ENCODE assay signal across 13 cellular contexts in the genomic region with DNA sequence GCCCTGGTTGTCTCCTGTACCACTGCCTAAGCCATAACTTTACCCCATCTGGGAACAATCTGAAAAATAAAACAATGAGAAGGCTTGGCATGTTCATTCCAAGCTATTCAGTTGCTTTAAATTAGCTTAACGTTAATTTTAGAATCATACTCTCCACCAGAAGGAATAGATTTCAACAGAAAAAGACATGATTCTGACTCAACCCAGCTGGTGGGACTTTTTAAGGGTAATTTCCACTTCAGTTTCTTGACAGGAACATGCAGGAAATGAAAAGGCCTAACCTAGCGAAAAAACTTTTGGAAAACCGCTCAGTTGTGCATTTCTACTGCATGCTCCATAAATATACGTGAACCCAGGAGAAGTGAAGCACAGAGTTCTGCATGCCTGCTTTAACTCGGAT. TPM values are rescaled to one million over a fixed set of nuclear protein-coding genes. Genes with fewer than 3 reads are reported as not detected.
DNase-seq lines count a peak whose midpoint lies in the region; ATAC-seq and TF ChIP-seq lines count a peak whose summit lies in the region.
"Had no signal": no experiment of that assay in that cellular context is flagged by ENCODE, and none has a peak within 500 bp of the region (broad histone marks: within the 10 kb centered on the region; RNA-seq: fewer than 3 reads in every experiment).

No MANE protein-coding gene starts in this region.

- ATAC-seq in CD8-positive, alpha-beta T cell, result no peak
- ATAC-seq in activated T-helper 17 cell treated with anti-CD3 and anti-CD28 coated beads, Interleukin-2, amount 50 U/mL, for 72 hours (replicated peaks), result no peak
- ATAC-seq in memory B cell (ENCODE audit: low read depth) (no peak), GM18517 (IDR thresholded peaks at IDR 0.05; ENCODE audit: unreplicated experiment) (no peak), GM18870 (IDR thresholded peaks at IDR 0.05; ENCODE audit: unreplicated experiment) (no peak)
- ATAC-seq: pancreas had no signal

- H3K4me1 ChIP-seq in CD8-positive, alpha-beta T cell (ENCODE audit: insufficient read depth, low read length), result peaks cover 42% of the 10 kb centered on the region

- no peak overlapping the region for H3K4me3 Mint-ChIP-seq in CD8-positive, alpha-beta T cell
- H3K4me3 Mint-ChIP-seq in activated T-helper 17 cell treated with anti-CD3 and anti-CD28 coated beads, Interleukin-2, amount 50 U/mL, for 72 hours, result peak overlapping the region; percentile 82
- H3K4me3 Mint-ChIP-seq in memory B cell, result no peak overlapping the region

- intact Hi-C loops in CD8-positive, alpha-beta T cell (cut with DNase I, micrococcal nuclease), result no loop called here

- no peaks in the 10 kb centered on the region for H3K9me3 ChIP-seq in CD8-positive, alpha-beta T cell (ENCODE audit: low read length)
- H3K9me3 ChIP-seq: pancreas had no signal

- H3K4me1 Mint-ChIP-seq in CD8-positive, alpha-beta T cell (ENCODE audit: low read depth), result peaks cover 53% of the 10 kb centered on the region
- H3K4me1 Mint-ChIP-seq in activated T-helper 17 cell treated with anti-CD3 and anti-CD28 coated beads, Interleukin-2, amount 50 U/mL, for 72 hours, result peaks cover 48% of the 10 kb centered on the region
- peaks cover 20% of the 10 kb centered on the region for H3K4me1 Mint-ChIP-seq in memory B cell

- no peak for TF ChIP-seq CTCF in AG09309 (IDR thresholded peaks at IDR 0.05; ENCODE audit: control insufficient read depth, insufficient read depth, low read depth, low read length, missing control alignments)
- no peak for TF ChIP-seq CTCF in CD8-positive, alpha-beta T cell (IDR thresholded peaks at IDR 0.05)

- H3K27ac Mint-ChIP-seq in CD8-positive, alpha-beta T cell, result peak overlapping the region; percentile 23
- H3K27ac Mint-ChIP-seq in activated T-helper 17 cell treated with anti-CD3 and anti-CD28 coated beads, Interleukin-2, amount 50 U/mL, for 72 hours, result peak overlapping the region; percentile 85
- H3K27ac Mint-ChIP-seq in memory B cell, result peak overlapping the region; percentile 41

- POLR2A ChIA-PET in CD8-positive, alpha-beta T cell (lab: Charles Lee), result interaction anchor here (0.6 to 1.7 kb wide), 4 partner anchors 7 to 60 kb away, joined by 3 to 5 read pairs (median 4); a partner anchor contains a TSS

- H3K36me3 ChIP-seq in CD8-positive, alpha-beta T cell (ENCODE audit: insufficient read depth, low read length), result peaks cover 71% of the 10 kb centered on the region

- DNase-seq in AG09309 (ENCODE audit: low read depth) (peak; percentile 21), memory B cell (ENCODE audit: low spot score in 2 of 2) (no peak), NCI-H2171 treated with DMSO at 0.1 percent for 48 hours (lab: John Stamatoyannopoulos, UW) (no peak), 8988T (no peak)
- DNase-seq in CD8-positive, alpha-beta T cell, result no peak
- DNase-seq: activated gamma-delta T cell treated with Interleukin-2 at 50 U/mL for 16 hours; central memory CD4-positive, alpha-beta T cell; pancreas; RPMI8226; substantia nigra had no signal

- peaks cover 92% of the 10 kb centered on the region for H3K36me3 Mint-ChIP-seq in CD8-positive, alpha-beta T cell
- H3K36me3 Mint-ChIP-seq in activated T-helper 17 cell treated with anti-CD3 and anti-CD28 coated beads, Interleukin-2, amount 50 U/mL, for 72 hours (ENCODE audit: low read depth), result peaks cover 100% of the 10 kb centered on the region
- peaks cover 19% of the 10 kb centered on the region for H3K36me3 Mint-ChIP-seq in memory B cell

- no peak overlapping the region for H3K27ac ChIP-seq in CD8-positive, alpha-beta T cell (ENCODE audit: low read depth, low read length)
- H3K27ac ChIP-seq: pancreas had no signal

- no peaks in the 10 kb centered on the region for H3K27me3 Mint-ChIP-seq in CD8-positive, alpha-beta T cell (ENCODE audit: low read depth)
- H3K27me3 Mint-ChIP-seq in activated T-helper 17 cell treated with anti-CD3 and anti-CD28 coated beads, Interleukin-2, amount 50 U/mL, for 72 hours, result no peaks in the 10 kb centered on the region
- no peaks in the 10 kb centered on the region for H3K27me3 Mint-ChIP-seq in memory B cell

- H3K27me3 ChIP-seq in CD8-positive, alpha-beta T cell (ENCODE audit: insufficient read depth, low read length), result no peaks in the 10 kb centered on the region
- H3K27me3 ChIP-seq: pancreas had no signal

- CTCF ChIA-PET in CD8-positive, alpha-beta T cell (lab: Charles Lee), result interaction anchor here (1.1 to 1.7 kb wide), 2 partner anchors 10 to 42 kb away, joined by 3 to 4 read pairs; no protein-coding TSS in a partner anchor

- no peaks in the 10 kb centered on the region for H3K9me3 Mint-ChIP-seq in CD8-positive, alpha-beta T cell
- H3K9me3 Mint-ChIP-seq in activated T-helper 17 cell treated with anti-CD3 and anti-CD28 coated beads, Interleukin-2, amount 50 U/mL, for 72 hours, result no peaks in the 10 kb centered on the region
- H3K9me3 Mint-ChIP-seq in memory B cell, result no peaks in the 10 kb centered on the region

- H3K4me3 ChIP-seq in AG09309 (ENCODE audit: control insufficient read depth, low read depth, low read length), result no peak overlapping the region
- H3K4me3 ChIP-seq in CD8-positive, alpha-beta T cell (ENCODE audit: low read depth, low read length), result no peak overlapping the region
- H3K4me3 ChIP-seq: pancreas had no signal

RNA-seq across cellular contexts. Expression of a gene that starts 7.9 kb away (rescaled TPM):
- total RNA-seq in CD8-positive, alpha-beta T cell, result 100 to 1,000 TPM; 406 to 422 TPM
- total RNA-seq in activated T-helper 17 cell treated with anti-CD3 and anti-CD28 coated beads, Interleukin-2, amount 50 U/mL, for 72 hours, result 100 to 1,000 TPM; 275 to 294 TPM

RNA-seq across cellular contexts. Expression of a gene that starts 8.0 kb away (rescaled TPM):
- total RNA-seq in CD8-positive, alpha-beta T cell, result 10 to 100 TPM in 1 of 2 experiments, 1 to 10 TPM in 1; 8.7 to 11.7 TPM
- total RNA-seq in activated T-helper 17 cell treated with anti-CD3 and anti-CD28 coated beads, Interleukin-2, amount 50 U/mL, for 72 hours, result 1 to 10 TPM in 1 of 2 donors, under 1 TPM in 1; 0.50 to 2.5 TPM

RNA-seq across cellular contexts. Expression of a gene that starts 22.1 kb away (rescaled TPM):
- 10 to 100 TPM; 77.5 to 87.3 TPM for total RNA-seq in CD8-positive, alpha-beta T cell
- 10 to 100 TPM; 26.9 to 41.2 TPM for total RNA-seq in activated T-helper 17 cell treated with anti-CD3 and anti-CD28 coated beads, Interleukin-2, amount 50 U/mL, for 72 hours

RNA-seq across cellular contexts. Expression of a gene that starts 38.4 kb away (rescaled TPM):
- 1 to 10 TPM; 7.0 to 7.4 TPM for total RNA-seq in CD8-positive, alpha-beta T cell
- total RNA-seq in activated T-helper 17 cell treated with anti-CD3 and anti-CD28 coated beads, Interleukin-2, amount 50 U/mL, for 72 hours, result 10 to 100 TPM; 10.7 to 18.4 TPM

RNA-seq across cellular contexts. Expression of a gene that starts 48.0 kb away (rescaled TPM):
- total RNA-seq in CD8-positive, alpha-beta T cell, result 100 to 1,000 TPM; 239 to 241 TPM
- 10 to 100 TPM; 11.3 to 52.8 TPM for total RNA-seq in activated T-helper 17 cell treated with anti-CD3 and anti-CD28 coated beads, Interleukin-2, amount 50 U/mL, for 72 hours

Comparison
In these comparisons a context has a peak if more than half of its experiments do, and no peak if none do; other contexts are left out.
1. H3K27ac Mint-ChIP-seq: peak in every context shown above with its lines; median percentile 85 in activated T-helper 17 cell treated with anti-CD3 and anti-CD28 coated beads, Interleukin-2, amount 50 U/mL, for 72 hours; 41 in memory B cell; 23 in CD8-positive, alpha-beta T cell.